ENCODE assay signal across 6 cellular contexts in the genomic region with DNA sequence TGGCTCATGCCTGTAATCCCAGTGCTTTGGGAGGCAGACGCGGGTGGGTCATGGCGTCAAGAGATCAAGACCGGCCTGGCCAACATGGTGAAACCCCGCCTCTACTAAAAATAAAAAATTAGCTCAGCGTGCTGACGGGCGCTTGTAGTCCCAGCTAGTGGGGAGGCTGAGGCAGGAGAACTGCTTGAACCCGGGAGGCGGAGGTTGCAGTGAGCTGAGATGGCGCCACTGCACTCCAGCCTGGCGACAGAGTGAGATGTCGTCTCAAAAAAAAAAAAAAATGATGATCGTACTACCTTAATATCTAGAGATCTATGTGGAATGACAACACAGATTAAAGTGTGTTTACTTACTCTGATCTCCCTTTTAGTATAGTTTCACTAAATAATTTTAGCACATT. TPM values are rescaled to one million over a fixed set of nuclear protein-coding genes. Genes with fewer than 3 reads are reported as not detected.
DNase-seq lines count a peak whose midpoint lies in the region; ATAC-seq, FAIRE-seq and TF ChIP-seq lines count a peak whose summit lies in the region.
"Not testable (repeated sequence)": the region's sequence is repeated elsewhere in the genome, so short reads cannot be mapped to it uniquely, and the experiment has no call there.

No MANE protein-coding gene starts in this region.

- H3K9me1 ChIP-seq in K562 (ENCODE audit: control insufficient read depth, insufficient read depth, low read length): not testable (repeated sequence)

- 94% methylated on average over 14 of the region's 14 CpGs for WGBS in K562 (ENCODE audit: insufficient coverage, low coverage, missing lambda C conversion rate)
- WGBS in psoas muscle, 3 donors: 91 to 98% (median 92%) methylated on average over 14 of the region's 14 CpGs

- not testable (repeated sequence) for BruUV-seq in K562 (replicated peaks; lab: Mats Ljungman, UMichigan)

- H3K4me3 Mint-ChIP-seq in CD8-positive, alpha-beta T cell: not testable (repeated sequence)

- TF ChIP-seq POLR2A in K562 (conservative IDR thresholded peaks at IDR 0.05); gastrocnemius medialis (IDR thresholded peaks at IDR 0.05): not testable (repeated sequence)

- H3K27ac Mint-ChIP-seq in CD8-positive, alpha-beta T cell: peak overlapping the region; percentile 27

- TF ChIP-seq EP300 in K562 (IDR thresholded peaks at IDR 0.05; ENCODE audit: low read length): not testable (repeated sequence)

- not testable (repeated sequence) for TF ChIP-seq RAD21 in K562 (CRISPR knock-in tag; conservative IDR thresholded peaks at IDR 0.05 in 1 of 2, IDR thresholded peaks at IDR 0.05 in 1 of 2)

- CTCF ChIA-PET in CD8-positive, alpha-beta T cell (lab: Charles Lee); K562 (lab: Yijun Ruan, JAX; ENCODE audit: low intra/inter-chr PET ratio): not testable (repeated sequence)

- H2AFZ ChIP-seq in K562 (ENCODE audit: low read depth, low read length): not testable (repeated sequence)

- H3K4me1 ChIP-seq in CD8-positive, alpha-beta T cell (ENCODE audit: insufficient read depth, low read length); K562 (replicated peaks in 1 of 2; ENCODE audit: control insufficient read depth in 2 of 2, insufficient read depth in 2 of 2, low read length in 2 of 2): not testable (repeated sequence)
- peaks cover 42% of the 10 kb centered on the region for H3K4me1 ChIP-seq in left ventricle myocardium inferior
- peaks cover 44% of the 10 kb centered on the region for H3K4me1 ChIP-seq in psoas muscle
- H3K4me1 ChIP-seq in gastrocnemius medialis: peaks cover 31 to 39% of the 10 kb centered on the region in 2 donors
- peaks cover 14 to 19% (median 16%) of the 10 kb centered on the region in 3 donors for H3K4me1 ChIP-seq in skeletal muscle tissue (ENCODE audit: control insufficient read depth in 3 of 3, insufficient read depth in 3 of 3, low read length in 3 of 3)

- in situ Hi-C loops in K562 (cut with MboI); gastrocnemius medialis (cut with MboI; ENCODE audit: low sequenced_read_pairs in 4 of 4): not testable (repeated sequence)

- H3K36me3 Mint-ChIP-seq in CD8-positive, alpha-beta T cell: peaks cover 59% of the 10 kb centered on the region

- H3K27ac ChIP-seq in CD8-positive, alpha-beta T cell (ENCODE audit: low read depth, low read length); K562 (ENCODE audit: extremely low read depth, low read depth, low read length): not testable (repeated sequence)
- H3K27ac ChIP-seq in left ventricle myocardium inferior (replicated peaks): peak overlapping the region; percentile 30
- peak overlapping the region; percentile 90 for H3K27ac ChIP-seq in psoas muscle
- peak overlapping the region; percentile 77 to 84 (median 82) for H3K27ac ChIP-seq in gastrocnemius medialis
- peak overlapping the region; percentile 97 for H3K27ac ChIP-seq in skeletal muscle tissue (ENCODE audit: low read depth, low read length)

- H3K4me1 Mint-ChIP-seq in CD8-positive, alpha-beta T cell (ENCODE audit: low read depth): peaks cover 25% of the 10 kb centered on the region

- H3K79me2 ChIP-seq in K562 (ENCODE audit: control insufficient read depth, insufficient read depth, low read length): peaks cover 39% of the 10 kb centered on the region

- not testable (repeated sequence) for H3K9ac ChIP-seq in K562 (ENCODE audit: insufficient read depth in 1 of 2, low read depth in 2 of 2, low read length in 2 of 2); skeletal muscle tissue (ENCODE audit: low read depth in 1 of 3, low read length in 3 of 3)

- not testable (repeated sequence) for H3K9me3 Mint-ChIP-seq in CD8-positive, alpha-beta T cell

- not testable (repeated sequence) for FAIRE-seq in K562 (lab: Jason Lieb, UNC)

- not testable (repeated sequence) for ATAC-seq in CD8-positive, alpha-beta T cell; K562; psoas muscle; gastrocnemius medialis

- peaks cover 21% of the 10 kb centered on the region for H3K36me3 ChIP-seq in CD8-positive, alpha-beta T cell (ENCODE audit: insufficient read depth, low read length)
- peaks cover 75% of the 10 kb centered on the region for H3K36me3 ChIP-seq in K562 (ENCODE audit: control insufficient read depth, insufficient read depth, low read length)
- H3K36me3 ChIP-seq in left ventricle myocardium inferior: peaks cover 60% of the 10 kb centered on the region
- H3K36me3 ChIP-seq in psoas muscle (ENCODE audit: insufficient read depth in 1 of 2, low read depth in 1 of 2): peaks cover 0 to 32% of the 10 kb centered on the region in 2 donors
- H3K36me3 ChIP-seq in gastrocnemius medialis: peaks cover 0 to 10% of the 10 kb centered on the region in 2 donors
- peaks cover 3 to 20% (median 12%) of the 10 kb centered on the region in 3 donors for H3K36me3 ChIP-seq in skeletal muscle tissue (ENCODE audit: control insufficient read depth in 3 of 3, insufficient read depth in 3 of 3, low read length in 3 of 3)

- not testable (repeated sequence) for H3K9me3 ChIP-seq in CD8-positive, alpha-beta T cell (ENCODE audit: low read length); K562 (replicated peaks; ENCODE audit: control insufficient read depth, insufficient read depth, low read depth, low read length); left ventricle myocardium inferior (replicated peaks); psoas muscle; gastrocnemius medialis; skeletal muscle tissue (ENCODE audit: control insufficient read depth in 3 of 3, low read length in 3 of 3)

- not testable (repeated sequence) for H3K4me2 ChIP-seq in K562 (ENCODE audit: insufficient read depth, low read length)

- not testable (repeated sequence) for H3K27me3 ChIP-seq in CD8-positive, alpha-beta T cell (ENCODE audit: insufficient read depth, low read length); K562 (ENCODE audit: control insufficient read depth in 2 of 2, insufficient read depth in 2 of 2, low read length in 2 of 2); left ventricle myocardium inferior (ENCODE audit: low read depth); psoas muscle (ENCODE audit: insufficient read depth in 3 of 3, low read length in 2 of 3); gastrocnemius medialis; skeletal muscle tissue (ENCODE audit: control insufficient read depth in 3 of 3, insufficient read depth in 3 of 3, low read length in 3 of 3)

- DNase-seq in CD8-positive, alpha-beta T cell; K562 (ENCODE audit: extremely low read depth in 1 of 4, low spot score in 3 of 4); left ventricle myocardium inferior; psoas muscle; gastrocnemius medialis: not testable (repeated sequence)

- not testable (repeated sequence) for H3K27me3 Mint-ChIP-seq in CD8-positive, alpha-beta T cell (ENCODE audit: low read depth)

- not testable (repeated sequence) for H4K20me1 ChIP-seq in K562 (replicated peaks; ENCODE audit: control insufficient read depth, insufficient read depth, low read length)

- not testable (repeated sequence) for H3K4me3 ChIP-seq in CD8-positive, alpha-beta T cell (ENCODE audit: low read depth, low read length); K562; left ventricle myocardium inferior; psoas muscle; gastrocnemius medialis; skeletal muscle tissue (ENCODE audit: low read length in 3 of 3)

- intact Hi-C loops in CD8-positive, alpha-beta T cell (cut with DNase I, micrococcal nuclease); K562 (cut with micrococcal nuclease); left ventricle myocardium inferior (cut with micrococcal nuclease): not testable (repeated sequence)
- intact Hi-C loops in psoas muscle (cut with DNase I) (loop anchor here in 1 of 2 donors (5.0 kb wide), 1 partner anchor 35 kb away; a partner anchor contains a TSS), gastrocnemius medialis (cut with DNase I; ENCODE audit: low total_unique reads) (loop anchor here (2.0 kb wide), 1 partner anchor 33 kb away; a partner anchor contains a TSS)

- POLR2A ChIA-PET in CD8-positive, alpha-beta T cell (lab: Charles Lee); K562 (lab: Yijun Ruan, JAX): not testable (repeated sequence)

- TF ChIP-seq CTCF in CD8-positive, alpha-beta T cell (IDR thresholded peaks at IDR 0.05); K562 (IDR thresholded peaks at IDR 0.05 in 2 of 3, conservative IDR thresholded peaks at IDR 0.05 in 1 of 3; ENCODE audit: insufficient read depth in 2 of 3, low read depth in 1 of 3, low read length in 3 of 3); left ventricle myocardium inferior (IDR thresholded peaks at IDR 0.05; ENCODE audit: borderline replicate concordance); psoas muscle (IDR thresholded peaks at IDR 0.05); gastrocnemius medialis (IDR thresholded peaks at IDR 0.05 in 4 of 5, conservative IDR thresholded peaks at IDR 0.05 in 1 of 5): not testable (repeated sequence)

RNA-seq across cellular contexts. Expression of a gene that starts 33.3 kb away (rescaled TPM):
- 10 to 100 TPM; 18.0 to 20.8 TPM for total RNA-seq in CD8-positive, alpha-beta T cell
- 55.2 and 95.6 TPM in 2 replicates for total RNA-seq in K562 (2011; cell fraction: chromatin; rRNA removed; ENCODE audit: low replicate concordance)
- 29.5 and 30.9 TPM in 2 replicates for total RNA-seq in K562 (2011; cell fraction: nucleolus; rRNA removed)
- total RNA-seq in K562 (2011; cell fraction: nucleoplasm; rRNA removed): 37.0 and 41.8 TPM in 2 replicates
- total RNA-seq in K562 (2014; rRNA removed): 41.1 and 45.0 TPM in 2 replicates
- 53.5 and 63.0 TPM in 2 replicates for total RNA-seq in K562 (2014; rRNA removed; fragmentation: Illumina TruSeq; extraction: Trizol)
- total RNA-seq in K562 (2015; rRNA removed; fragmentation: Illumina TruSeq; extraction: Trizol): 40.6 and 44.5 TPM in 2 replicates
- 33.9 and 34.6 TPM in 2 replicates for total RNA-seq in K562 (2021)
- 58.1 and 76.9 TPM in 2 replicates for polyA plus RNA-seq in K562 (2011; rRNA removed)
- polyA plus RNA-seq in K562 (2011; cell fraction: cytosol; rRNA removed): 18.7 and 24.8 TPM in 2 replicates
- 22.6 and 33.0 TPM in 2 replicates for polyA plus RNA-seq in K562 (2011; cell fraction: nucleus; rRNA removed)
- polyA plus RNA-seq in K562 (2012): 29.5 and 31.6 TPM in 2 replicates
- polyA plus RNA-seq in K562 (2014; fragmentation: Illumina TruSeq; extraction: Trizol): 55.0 and 56.7 TPM in 2 replicates
- polyA plus RNA-seq in K562 (2014; fragmentation: Nextera tagmentation; extraction: Ambion mirVana): 10 to 100 TPM; 22.5 to 33.3 TPM
- polyA plus RNA-seq in K562 (2014; rRNA removed): 41.8 and 47.5 TPM in 2 replicates
- 74.6 and 86.8 TPM in 2 replicates for polyA minus RNA-seq in K562 (2011; rRNA and poly(A)+ RNA removed)
- 27.4 and 28.3 TPM in 2 replicates for polyA minus RNA-seq in K562 (2011; cell fraction: cytosol; rRNA and poly(A)+ RNA removed)
- polyA minus RNA-seq in K562 (2011; cell fraction: nucleus; rRNA and poly(A)+ RNA removed): 20.9 and 34.8 TPM in 2 replicates
- 11.6 TPM for total RNA-seq in left ventricle myocardium inferior
- 10 to 100 TPM; 10.7 to 24.5 (median 16.4) TPM for total RNA-seq in psoas muscle
- 10 to 100 TPM; 19.2 to 30.1 (median 29.1) TPM for polyA plus RNA-seq in psoas muscle
- total RNA-seq in gastrocnemius medialis: 10 to 100 TPM; 16.0 to 29.3 (median 26.0) TPM
- total RNA-seq in skeletal muscle tissue: 30.8 TPM

RNA-seq across cellular contexts. Expression of a gene that starts 36.1 kb away (rescaled TPM):
- 10 to 100 TPM; 37.2 to 39.1 TPM for total RNA-seq in CD8-positive, alpha-beta T cell
- total RNA-seq in K562 (2011; cell fraction: chromatin; rRNA removed; ENCODE audit: low replicate concordance): 46.5 and 118 TPM in 2 replicates
- 23.9 and 24.3 TPM in 2 replicates for total RNA-seq in K562 (2011; cell fraction: nucleolus; rRNA removed)
- total RNA-seq in K562 (2011; cell fraction: nucleoplasm; rRNA removed): 35.3 and 42.9 TPM in 2 replicates
- total RNA-seq in K562 (2014; rRNA removed): 14.0 and 22.5 TPM in 2 replicates
- 28.4 and 32.1 TPM in 2 replicates for total RNA-seq in K562 (2014; rRNA removed; fragmentation: Illumina TruSeq; extraction: Trizol)
- 26.5 and 26.6 TPM in 2 replicates for total RNA-seq in K562 (2015; rRNA removed; fragmentation: Illumina TruSeq; extraction: Trizol)
- total RNA-seq in K562 (2021): 33.2 and 36.3 TPM in 2 replicates
- 18.4 and 24.0 TPM in 2 replicates for polyA plus RNA-seq in K562 (2011; rRNA removed)
- polyA plus RNA-seq in K562 (2011; cell fraction: cytosol; rRNA removed): 14.4 and 17.0 TPM in 2 replicates
- 21.7 and 22.5 TPM in 2 replicates for polyA plus RNA-seq in K562 (2011; cell fraction: nucleus; rRNA removed)
- 15.0 and 16.6 TPM in 2 replicates for polyA plus RNA-seq in K562 (2012)
- 28.7 and 29.1 TPM in 2 replicates for polyA plus RNA-seq in K562 (2014; fragmentation: Illumina TruSeq; extraction: Trizol)
- 1 to 10 TPM; 5.0 to 5.6 TPM for polyA plus RNA-seq in K562 (2014; fragmentation: Nextera tagmentation; extraction: Ambion mirVana)
- 11.9 and 13.2 TPM in 2 replicates for polyA plus RNA-seq in K562 (2014; rRNA removed)
- polyA minus RNA-seq in K562 (2011; rRNA and poly(A)+ RNA removed): 60.3 and 69.3 TPM in 2 replicates
- polyA minus RNA-seq in K562 (2011; cell fraction: cytosol; rRNA and poly(A)+ RNA removed): 31.1 and 31.3 TPM in 2 replicates
- 22.2 and 41.8 TPM in 2 replicates for polyA minus RNA-seq in K562 (2011; cell fraction: nucleus; rRNA and poly(A)+ RNA removed)
- total RNA-seq in left ventricle myocardium inferior: 10.8 TPM
- total RNA-seq in psoas muscle: 10 to 100 TPM; 11.0 to 15.5 (median 13.9) TPM
- polyA plus RNA-seq in psoas muscle: 1 to 10 TPM; 3.4 to 8.3 (median 3.7) TPM
- total RNA-seq in gastrocnemius medialis: 10 to 100 TPM in 3 of 4 donors, 1 to 10 TPM in 1; 6.3 to 21.8 (median 14.4) TPM
- 15.1 TPM for total RNA-seq in skeletal muscle tissue
